In genomic region chr15:57220220-57220619, GRCh38 we compare ENCODE assay signal across 12 cellular contexts.
DNase-seq lines count a peak whose midpoint lies in the region; FAIRE-seq and TF ChIP-seq lines count a peak whose summit lies in the region.
"Had no signal": no experiment of that assay in that cellular context is flagged by ENCODE, and none has a peak within 500 bp of the region (broad histone marks: within the 10 kb centered on the region; RNA-seq: fewer than 3 reads in every experiment).

No MANE protein-coding gene starts in this region.

- no peaks in the 10 kb centered on the region for H3K9me3 ChIP-seq in HAP-1
- H3K9me3 ChIP-seq in effector memory CD4-positive, alpha-beta T cell (ENCODE audit: control insufficient read depth, low read length): no peaks in the 10 kb centered on the region
- H3K9me3 ChIP-seq: gastrocnemius medialis had no signal

- H3K36me3 ChIP-seq in HAP-1 (replicated peaks): no peaks in the 10 kb centered on the region
- no peaks in the 10 kb centered on the region for H3K36me3 ChIP-seq in effector memory CD4-positive, alpha-beta T cell (ENCODE audit: control insufficient read depth, insufficient read depth, low read length)
- H3K36me3 ChIP-seq: gastrocnemius medialis had no signal

- peak; percentile 71 for DNase-seq in AG09319 (ENCODE audit: extremely low read depth, low read depth)
- DNase-seq in HAP-1 (ENCODE audit: low spot score in 2 of 2): peak in 1 of 2 experiments; percentile 43
- peak; percentile 34 for DNase-seq in amniotic stem cell (lab: John Stamatoyannopoulos, UW)
- DNase-seq in stimulated activated CD4-positive, alpha-beta T cell treated with anti-CD3 and anti-CD28 coated beads, Interleukin-4, amount 100 ng/mL, for 24 hours: no peak
- DNase-seq in hypothalamus (lab: John Stamatoyannopoulos, UW): no peak
- DNase-seq in effector memory CD4-positive, alpha-beta T cell: no peak
- no peak for DNase-seq in SIG-M5 (lab: John Stamatoyannopoulos, UW)
- DNase-seq: DND-41, gastrocnemius medialis, nucleus accumbens had no signal

- H3K4me1 ChIP-seq in HAP-1: peaks cover 62% of the 10 kb centered on the region
- no peaks in the 10 kb centered on the region for H3K4me1 ChIP-seq in effector memory CD4-positive, alpha-beta T cell (ENCODE audit: control insufficient read depth, insufficient read depth, low read length, poor library complexity, severe bottlenecking)

- peak overlapping the region; percentile 35 for H3K4me3 ChIP-seq in HAP-1
- H3K4me3 ChIP-seq in effector memory CD4-positive, alpha-beta T cell (ENCODE audit: insufficient read depth, low read depth, low read length, poor library complexity, severe bottlenecking): no peak overlapping the region
- H3K4me3 ChIP-seq: gastrocnemius medialis had no signal

- no peaks in the 10 kb centered on the region for H3K27me3 ChIP-seq in HAP-1 (ENCODE audit: low read depth)
- H3K27me3 ChIP-seq in effector memory CD4-positive, alpha-beta T cell (replicated peaks; ENCODE audit: control insufficient read depth, insufficient read depth, low read length, poor library complexity, severe bottlenecking): no peaks in the 10 kb centered on the region
- H3K27me3 ChIP-seq: gastrocnemius medialis had no signal

- no peak overlapping the region for H3K27ac ChIP-seq in effector memory CD4-positive, alpha-beta T cell (ENCODE audit: insufficient read depth, low read length, poor library complexity, severe bottlenecking)
- H3K27ac ChIP-seq: gastrocnemius medialis had no signal

- no peak for TF ChIP-seq CTCF in AG09319 (IDR thresholded peaks at IDR 0.05; ENCODE audit: low read depth, low read length)

- in situ Hi-C loops in HAP-1 (cut with MboI; ENCODE audit: low sequenced_read_pairs): no loop called here

- FAIRE-seq in islet of Langerhans (lab: Jason Lieb, UNC): peak; percentile 94
- FAIRE-seq: TTC549 had no signal

Comparison
In these comparisons a context has a peak if more than half of its experiments do, and no peak if none do; other contexts are left out.
1. DNase-seq: peak in AG09319 (single experiment) and amniotic stem cell (single experiment); none in stimulated activated CD4-positive, alpha-beta T cell treated with anti-CD3 and anti-CD28 coated beads, Interleukin-4, amount 100 ng/mL, for 24 hours (single experiment), hypothalamus (0 of 51), effector memory CD4-positive, alpha-beta T cell (0 of 3) and SIG-M5 (single experiment).